In genomic region chr21:38597436-38597835, GRCh38 we compare ENCODE assay signal across 20 cellular contexts.
A peak's percentile ranks its signal among the peaks of the same experiment; 100 is the strongest.
DNase-seq lines count a peak whose midpoint lies in the region; ATAC-seq, FAIRE-seq and TF ChIP-seq lines count a peak whose summit lies in the region.
"Had no signal": no experiment of that assay in that cellular context is flagged by ENCODE, and none has a peak within 500 bp of the region (broad histone marks: within the 10 kb centered on the region; RNA-seq: fewer than 3 reads in every experiment).

No MANE protein-coding gene starts in this region.

- H3K9ac ChIP-seq in GM23248, result no peak overlapping the region

- WGBS in GM23248 (ENCODE audit: low coverage in 1 of 2, low lambda C conversion rate in 2 of 2, missing lambda C conversion rate in 2 of 2), 2 experiments, result 0 to 11% methylated on average over 2 of the region's 2 CpGs

- no peak overlapping the region for H3K4me2 ChIP-seq in GM23248 (ENCODE audit: unreplicated experiment)

- H3K27me3 ChIP-seq in GM23248 (replicated peaks; ENCODE audit: insufficient read depth) (peaks cover 10% of the 10 kb centered on the region; the same call in 1 of the 2 replicates), bronchial epithelial cell (ENCODE audit: control insufficient read depth, insufficient read depth, low read length) (peaks cover 3% of the 10 kb centered on the region), gastrocnemius medialis (no peaks in the 10 kb centered on the region), dorsolateral prefrontal cortex (peaks cover 0 to 14% (median 0%) of the 10 kb centered on the region in 45 donors)

- in situ Hi-C loops in GM23248 (cut with MboI), result no loop called here
- in situ Hi-C loops in gastrocnemius medialis (cut with MboI; ENCODE audit: low sequenced_read_pairs in 4 of 4), result no loop called here

- H3K79me2 ChIP-seq in GM23248 (ENCODE audit: insufficient read depth), result no peaks in the 10 kb centered on the region

- no peak for TF ChIP-seq POLR2A in gastrocnemius medialis (IDR thresholded peaks at IDR 0.05)

- DNase-seq in AG20443 (ENCODE audit: low spot score) (peak; percentile 34), GM23248 (peak; percentile 66), bronchial epithelial cell (ENCODE audit: low read depth) (peak; percentile 28), myocyte (ENCODE audit: low read depth) (peak; percentile 8), HCEC 1CT (no peak), gastrocnemius medialis (no peak), dorsolateral prefrontal cortex (no peak)
- DNase-seq: AML-193; CD4-positive, alpha-beta T cell; H9; NCI-H1105; NCI-H187 treated with DMSO at 0.1 percent for 48 hours; NCI-H2171; NCI-H446 treated with DMSO at 0.1 percent for 48 hours; NCI-H748 treated with DMSO at 0.1 percent for 48 hours; PC-3 had no signal

- H3K36me3 ChIP-seq in GM23248 (ENCODE audit: low read depth) (no peaks in the 10 kb centered on the region), bronchial epithelial cell (ENCODE audit: control insufficient read depth, insufficient read depth, low read length) (no peaks in the 10 kb centered on the region), gastrocnemius medialis (no peaks in the 10 kb centered on the region)

- no peaks in the 10 kb centered on the region for H3F3A ChIP-seq in GM23248 (ENCODE audit: insufficient read depth)

- ATAC-seq in HG03095 (IDR thresholded peaks at IDR 0.05; ENCODE audit: unreplicated experiment) (no peak), gastrocnemius medialis (no peak)
- ATAC-seq: PC-3 had no signal

- no peak overlapping the region for H3K4me3 ChIP-seq in GM23248
- no peak overlapping the region for H3K4me3 ChIP-seq in bronchial epithelial cell (ENCODE audit: low read depth, low read length)
- H3K4me3 ChIP-seq in gastrocnemius medialis, result no peak overlapping the region
- H3K4me3 ChIP-seq in dorsolateral prefrontal cortex, result no peak overlapping the region
- H3K4me3 ChIP-seq: SK-N-MC had no signal

- H3K4me1 ChIP-seq in GM23248 (ENCODE audit: insufficient read depth), result peaks cover 5% of the 10 kb centered on the region; the same call in 1 of the 2 replicates
- no peaks in the 10 kb centered on the region for H3K4me1 ChIP-seq in gastrocnemius medialis

- H3K9me3 ChIP-seq in GM23248 (ENCODE audit: low read depth) (no peaks in the 10 kb centered on the region), gastrocnemius medialis (no peaks in the 10 kb centered on the region)

- H3K27ac ChIP-seq in GM23248, result no peak overlapping the region
- no peak overlapping the region for H3K27ac ChIP-seq in gastrocnemius medialis
- no peak overlapping the region for H3K27ac ChIP-seq in dorsolateral prefrontal cortex
- H3K27ac ChIP-seq: SK-N-MC had no signal

- no peaks in the 10 kb centered on the region for H3K9me2 ChIP-seq in GM23248 (ENCODE audit: insufficient read depth)

- intact Hi-C loops in gastrocnemius medialis (cut with DNase I; ENCODE audit: low total_unique reads), result no loop called here
- intact Hi-C loops in dorsolateral prefrontal cortex (cut with DNase I), result no loop called here

- no peak overlapping the region for H2AFZ ChIP-seq in GM23248

- FAIRE-seq in bronchial epithelial cell (lab: Jason Lieb, UNC), result no peak
- FAIRE-seq: A204.1, D721Med had no signal

- H4K20me1 ChIP-seq in GM23248 (ENCODE audit: insufficient read depth), result no peaks in the 10 kb centered on the region

- TF ChIP-seq CTCF in bronchial epithelial cell (IDR thresholded peaks at IDR 0.05; ENCODE audit: insufficient read depth, low read length, severe bottlenecking), result no peak
- TF ChIP-seq CTCF in gastrocnemius medialis (IDR thresholded peaks at IDR 0.05 in 4 of 5, conservative IDR thresholded peaks at IDR 0.05 in 1 of 5), result no peak
- no peak for TF ChIP-seq CTCF in dorsolateral prefrontal cortex (IDR thresholded peaks at IDR 0.05 in 54 of 56, conservative IDR thresholded peaks at IDR 0.05 in 2 of 56; ENCODE audit: low read depth in 1 of 56, partially characterized antibody in 56 of 56)

Comparison
In these comparisons a context has a peak if more than half of its experiments do, and no peak if none do; other contexts are left out.
1. DNase-seq: peak in AG20443 (single experiment), GM23248 (single experiment), bronchial epithelial cell (single experiment) and myocyte (single experiment); none in HCEC 1CT (single experiment), gastrocnemius medialis (0 of 2) and dorsolateral prefrontal cortex (0 of 10).